8 cellular contexts compared by ENCODE assay signal in genomic region chr7:102125127-102125561, GRCh38.
DNase-seq lines count a peak whose midpoint lies in the region; ATAC-seq, FAIRE-seq and TF ChIP-seq lines count a peak whose summit lies in the region.

No MANE protein-coding gene starts in this region.

- peaks cover 0 to 3% of the 10 kb centered on the region in 2 donors for H3K36me3 ChIP-seq in psoas muscle (ENCODE audit: insufficient read depth in 1 of 2, low read depth in 1 of 2)

- no peak overlapping the region for H3K27ac Mint-ChIP-seq in natural killer cell treated with Interleukin-12 subunit alpha and Interleukin-12 subunit beta and Interleukin-15 and Interleukin-18, amount 100 ng/mL, for 72 hours
- no peak overlapping the region for H3K27ac Mint-ChIP-seq in activated T-helper 2 cell treated with anti-CD3 and anti-CD28 coated beads, Interferon-gamma antibody, Interleukin-2, Interleukin-4, amounts not matched to agents 10 μg/mL and 5 μg/mL and 100 μg/mL, durations not matched to agents 14 hours and 24 hours and 36 hours

- H3K9me3 ChIP-seq in psoas muscle, result no peaks in the 10 kb centered on the region

- WGBS in psoas muscle, 3 donors, result 75 to 85% (median 75%) methylated on average over 15 of the region's 15 CpGs

- TF ChIP-seq POLR2A in GM12891 (IDR thresholded peaks at IDR 0.05; ENCODE audit: low read depth, low read length), result no peak

- H3K4me1 Mint-ChIP-seq in natural killer cell treated with Interleukin-12 subunit alpha and Interleukin-12 subunit beta and Interleukin-15 and Interleukin-18, amount 100 ng/mL, for 72 hours (ENCODE audit: low read depth in 2 of 2), result peaks cover 9% of the 10 kb centered on the region in 2 donors
- H3K4me1 Mint-ChIP-seq in activated T-helper 2 cell treated with anti-CD3 and anti-CD28 coated beads, Interferon-gamma antibody, Interleukin-2, Interleukin-4, amounts not matched to agents 10 μg/mL and 5 μg/mL and 100 μg/mL, durations not matched to agents 14 hours and 24 hours and 36 hours (ENCODE audit: low read depth), result peaks cover 9% of the 10 kb centered on the region

- no peak for TF ChIP-seq CTCF in psoas muscle (IDR thresholded peaks at IDR 0.05)

- H3K27ac ChIP-seq in psoas muscle, result no peak overlapping the region

- no peaks in the 10 kb centered on the region for H3K27me3 Mint-ChIP-seq in natural killer cell treated with Interleukin-12 subunit alpha and Interleukin-12 subunit beta and Interleukin-15 and Interleukin-18, amount 100 ng/mL, for 72 hours
- H3K27me3 Mint-ChIP-seq in activated T-helper 2 cell treated with anti-CD3 and anti-CD28 coated beads, Interferon-gamma antibody, Interleukin-2, Interleukin-4, amounts not matched to agents 10 μg/mL and 5 μg/mL and 100 μg/mL, durations not matched to agents 14 hours and 24 hours and 36 hours (ENCODE audit: low read depth), result no peaks in the 10 kb centered on the region

- no peak for DNase-seq in GM12891 (ENCODE audit: insufficient read length, low spot score)
- DNase-seq in M059J (ENCODE audit: low read depth), result peak; percentile 92
- peak; percentile 60 to 62 for DNase-seq in psoas muscle
- DNase-seq in natural killer cell treated with Interleukin-12 subunit alpha and Interleukin-12 subunit beta and Interleukin-15 and Interleukin-18, amount 100 ng/mL, for 72 hours (ENCODE audit: low spot score), result no peak
- no peak for DNase-seq in epidermal melanocyte (ENCODE audit: insufficient read length, low spot score)
- no peak for DNase-seq in activated T-helper 2 cell treated with anti-CD3 and anti-CD28 coated beads, Interferon-gamma antibody, Interleukin-2, Interleukin-4, amounts not matched to agents 10 μg/mL and 5 μg/mL and 100 μg/mL, durations not matched to agents 14 hours and 24 hours and 36 hours (ENCODE audit: low spot score)
- no peak for DNase-seq in hypothalamus (lab: John Stamatoyannopoulos, UW)

- H3K9me3 Mint-ChIP-seq in natural killer cell treated with Interleukin-12 subunit alpha and Interleukin-12 subunit beta and Interleukin-15 and Interleukin-18, amount 100 ng/mL, for 72 hours, result no peaks in the 10 kb centered on the region
- H3K9me3 Mint-ChIP-seq in activated T-helper 2 cell treated with anti-CD3 and anti-CD28 coated beads, Interferon-gamma antibody, Interleukin-2, Interleukin-4, amounts not matched to agents 10 μg/mL and 5 μg/mL and 100 μg/mL, durations not matched to agents 14 hours and 24 hours and 36 hours, result no peaks in the 10 kb centered on the region

- H3K4me3 Mint-ChIP-seq in natural killer cell treated with Interleukin-12 subunit alpha and Interleukin-12 subunit beta and Interleukin-15 and Interleukin-18, amount 100 ng/mL, for 72 hours, result no peak overlapping the region
- H3K4me3 Mint-ChIP-seq in activated T-helper 2 cell treated with anti-CD3 and anti-CD28 coated beads, Interferon-gamma antibody, Interleukin-2, Interleukin-4, amounts not matched to agents 10 μg/mL and 5 μg/mL and 100 μg/mL, durations not matched to agents 14 hours and 24 hours and 36 hours (ENCODE audit: low read depth), result no peak overlapping the region

- H3K36me3 Mint-ChIP-seq in natural killer cell treated with Interleukin-12 subunit alpha and Interleukin-12 subunit beta and Interleukin-15 and Interleukin-18, amount 100 ng/mL, for 72 hours, result no peaks in the 10 kb centered on the region
- no peaks in the 10 kb centered on the region for H3K36me3 Mint-ChIP-seq in activated T-helper 2 cell treated with anti-CD3 and anti-CD28 coated beads, Interferon-gamma antibody, Interleukin-2, Interleukin-4, amounts not matched to agents 10 μg/mL and 5 μg/mL and 100 μg/mL, durations not matched to agents 14 hours and 24 hours and 36 hours (ENCODE audit: low read depth)

- no peaks in the 10 kb centered on the region for H3K27me3 ChIP-seq in psoas muscle (ENCODE audit: insufficient read depth in 3 of 3, low read length in 2 of 3)

- FAIRE-seq in GM12891 (lab: Jason Lieb, UNC), result no peak

- no peaks in the 10 kb centered on the region for H3K4me1 ChIP-seq in psoas muscle

- intact Hi-C loops in psoas muscle (cut with DNase I), result no loop called here
- intact Hi-C loops in activated T-helper 2 cell treated with anti-CD3 and anti-CD28 coated beads, Interferon-gamma antibody, Interleukin-2, Interleukin-4, amounts not matched to agents 10 μg/mL and 5 μg/mL and 100 μg/mL, durations not matched to agents 14 hours and 24 hours and 36 hours (cut with micrococcal nuclease), result no loop called here

- ATAC-seq in esophagus mucosa (peak; percentile 76), psoas muscle (peak in 3 of 4 donors; percentile 52 to 75 (median 64))
- ATAC-seq in natural killer cell treated with Interleukin-12 subunit alpha and Interleukin-12 subunit beta and Interleukin-15 and Interleukin-18, amount 100 ng/mL, for 72 hours, result no peak

- H3K4me3 ChIP-seq in psoas muscle, result no peak overlapping the region

TF ChIP-seq in GM12891, 5 proteins besides CTCF, POLR2A, EP300 and RAD21:
- TF ChIP-seq TAF1 (IDR thresholded peaks at IDR 0.05; ENCODE audit: low read depth, low read length) (no peak), POLR2AphosphoS5 (IDR thresholded peaks at IDR 0.05; ENCODE audit: low read depth, low read length) (no peak), PAX5 (IDR thresholded peaks at IDR 0.05; ENCODE audit: insufficient read depth, low read length, severe bottlenecking) (no peak), SPI1 (IDR thresholded peaks at IDR 0.05; ENCODE audit: low read depth, low read length) (no peak), POU2F2 (IDR thresholded peaks at IDR 0.05; ENCODE audit: low read depth, low read length) (0 out of 2 replicates have a peak, but pooled peaks have one; percentile 20)
TF ChIP-seq in GM12891: peak in this region for 1.

Comparison
In these comparisons a context has a peak if more than half of its experiments do, and no peak if none do; other contexts are left out.
1. DNase-seq: peak in M059J (single experiment) and psoas muscle (2 of 2); none in GM12891 (single experiment), natural killer cell treated with Interleukin-12 subunit alpha and Interleukin-12 subunit beta and Interleukin-15 and Interleukin-18, amount 100 ng/mL, for 72 hours (single experiment), epidermal melanocyte (single experiment), activated T-helper 2 cell treated with anti-CD3 and anti-CD28 coated beads, Interferon-gamma antibody, Interleukin-2, Interleukin-4, amounts not matched to agents 10 μg/mL and 5 μg/mL and 100 μg/mL, durations not matched to agents 14 hours and 24 hours and 36 hours (single experiment) and hypothalamus (0 of 51).
2. ATAC-seq: peak in esophagus mucosa (single experiment) and psoas muscle (3 of 4); none in natural killer cell treated with Interleukin-12 subunit alpha and Interleukin-12 subunit beta and Interleukin-15 and Interleukin-18, amount 100 ng/mL, for 72 hours (0 of 2).